ENCODE assay signal across 31 cellular contexts in genomic region chr18:59736061-59736460, GRCh38. TPM values are rescaled to one million over a fixed set of nuclear protein-coding genes. Genes with fewer than 3 reads are reported as not detected.
"Had no signal": no experiment of that assay in that cellular context is flagged by ENCODE, and none has a peak within 500 bp of the region (broad histone marks: within the 10 kb centered on the region; RNA-seq: fewer than 3 reads in every experiment).

No MANE protein-coding gene starts in this region.

- DNase-seq: activated CD4-positive, alpha-beta T cell treated with anti-CD3 and anti-CD28 coated beads for 36 hours; activated CD4-positive, alpha-beta T cell treated with anti-CD3 and anti-CD28 coated beads, Interleukin-2, amount 10 ng/mL, durations not matched to agents 7 days and 5 days; activated CD4-positive, alpha-beta T cell treated with anti-CD3 and anti-CD28 coated beads, Interleukin-2, amount 50 U/mL, for 48 hours; activated CD8-positive, alpha-beta T cell treated with anti-CD3 and anti-CD28 coated beads, Interleukin-2, amount 10 ng/mL, durations not matched to agents 7 days and 5 days; activated gamma-delta T cell; activated naive CD4-positive, alpha-beta T cell treated with Interleukin-2 at 50 U/mL for 16 hours; activated naive CD8-positive, alpha-beta T cell treated with anti-CD3 and anti-CD28 coated beads, Interleukin-2, amount 10 ng/mL, durations not matched to agents 7 days and 5 days; activated T-cell treated with anti-CD3 and anti-CD28 coated beads, Interleukin-2, amount 50 U/mL, for 24 hours; amygdala; body of pancreas; NCI-H1105; NCI-H1417 treated with DMSO at 0.1 percent for 48 hours; NCI-H187 treated with DMSO at 0.1 percent for 48 hours; NCI-H2081; NCI-H2171 treated with DMSO at 0.1 percent for 48 hours; NCI-H2227 treated with DMSO at 0.1 percent for 48 hours; NCI-H446; NCI-H510A treated with DMSO at 0.1 percent for 48 hours; NCI-H526 treated with DMSO at 0.1 percent for 48 hours; NCI-H82; Peyer's patch; SIG-M5 had no signal

- H3K36me3 ChIP-seq: ascending aorta, breast epithelium, Peyer's patch had no signal

- H3K4me1 Mint-ChIP-seq: activated CD4-positive, alpha-beta T cell treated with anti-CD3 and anti-CD28 coated beads for 36 hours; activated CD4-positive, alpha-beta T cell treated with anti-CD3 and anti-CD28 coated beads, Interleukin-2, amount 10 ng/mL, durations not matched to agents 7 days and 5 days; activated naive CD4-positive, alpha-beta T cell treated with anti-CD3 and anti-CD28 coated beads, Interleukin-2, amount 50 U/mL, for 24 hours; activated naive CD8-positive, alpha-beta T cell treated with anti-CD3 and anti-CD28 coated beads, Interleukin-2, amount 10 ng/mL, durations not matched to agents 7 days and 5 days; WTC11 had no signal

- H3K9me3 Mint-ChIP-seq: activated CD4-positive, alpha-beta T cell treated with anti-CD3 and anti-CD28 coated beads, Interleukin-2, amount 10 ng/mL, durations not matched to agents 7 days and 5 days; activated naive CD8-positive, alpha-beta T cell treated with anti-CD3 and anti-CD28 coated beads, Interleukin-2, amount 10 ng/mL, durations not matched to agents 7 days and 5 days; activated T-cell treated with anti-CD3 and anti-CD28 coated beads, Interleukin-2, amount 50 U/mL, for 24 hours; activated T-helper 2 cell treated with anti-CD3 and anti-CD28 coated beads, Interferon-gamma antibody, Interleukin-2, Interleukin-4, amounts not matched to agents 10 μg/mL and 5 μg/mL and 100 μg/mL, durations not matched to agents 14 hours and 24 hours and 36 hours; T-helper 1 cell treated with Interleukin-12 subunit alpha and Interleukin-12 subunit beta and Interleukin-4 antibody, amounts not matched to agents 30 μg/mL and 1 μg/mL, for 36 hours; T-helper 2 cell treated with Interferon-gamma antibody and Interleukin-4, amounts not matched to agents 5 μg/mL and 100 μg/mL, for 36 hours had no signal

- H3K9me3 ChIP-seq: body of pancreas, Peyer's patch had no signal

- H3K27ac Mint-ChIP-seq: activated CD4-positive, alpha-beta T cell treated with anti-CD3 and anti-CD28 coated beads for 36 hours; activated CD4-positive, alpha-beta T cell treated with anti-CD3 and anti-CD28 coated beads, Interleukin-2, amount 10 ng/mL, durations not matched to agents 7 days and 5 days; activated CD8-positive, alpha-beta T cell treated with anti-CD3 and anti-CD28 coated beads, Interleukin-2, amount 10 ng/mL, durations not matched to agents 7 days and 5 days; activated naive CD4-positive, alpha-beta T cell treated with anti-CD3 and anti-CD28 coated beads, Interleukin-2, amount 50 U/mL, for 24 hours; activated naive CD8-positive, alpha-beta T cell treated with anti-CD3 and anti-CD28 coated beads, Interleukin-2, amount 10 ng/mL, durations not matched to agents 7 days and 5 days; activated T-cell treated with anti-CD3 and anti-CD28 coated beads, Interleukin-2, amount 50 U/mL, for 24 hours; activated T-helper 2 cell treated with anti-CD3 and anti-CD28 coated beads, Interferon-gamma antibody, Interleukin-2, Interleukin-4, amounts not matched to agents 10 μg/mL and 5 μg/mL and 100 μg/mL, durations not matched to agents 14 hours and 24 hours and 36 hours; T-helper 1 cell treated with Interleukin-12 subunit alpha and Interleukin-12 subunit beta and Interleukin-4 antibody, amounts not matched to agents 30 μg/mL and 1 μg/mL, for 36 hours; T-helper 2 cell treated with Interferon-gamma antibody and Interleukin-4, amounts not matched to agents 5 μg/mL and 100 μg/mL, for 36 hours; WTC11 had no signal

- H3K4me1 ChIP-seq: ascending aorta, body of pancreas, breast epithelium, Peyer's patch had no signal

- H3K36me3 Mint-ChIP-seq: activated naive CD4-positive, alpha-beta T cell treated with anti-CD3 and anti-CD28 coated beads, Interleukin-2, amount 50 U/mL, for 24 hours; activated naive CD8-positive, alpha-beta T cell treated with anti-CD3 and anti-CD28 coated beads, Interleukin-2, amount 10 ng/mL, durations not matched to agents 7 days and 5 days had no signal

- H3K27me3 Mint-ChIP-seq: activated CD4-positive, alpha-beta T cell treated with anti-CD3 and anti-CD28 coated beads, Interleukin-2, amount 10 ng/mL, durations not matched to agents 7 days and 5 days; activated naive CD4-positive, alpha-beta T cell treated with anti-CD3 and anti-CD28 coated beads, Interleukin-2, amount 50 U/mL, for 24 hours; activated naive CD8-positive, alpha-beta T cell treated with anti-CD3 and anti-CD28 coated beads, Interleukin-2, amount 10 ng/mL, durations not matched to agents 7 days and 5 days had no signal

- H3K27me3 ChIP-seq: ascending aorta, body of pancreas, breast epithelium, Peyer's patch had no signal

- H3K27ac ChIP-seq: ascending aorta, body of pancreas, breast epithelium, Peyer's patch, RWPE1 had no signal

- ATAC-seq: activated CD4-positive, alpha-beta T cell treated with anti-CD3 and anti-CD28 coated beads for 36 hours; activated CD4-positive, CD25-positive, alpha-beta regulatory T cell treated with anti-CD3 and anti-CD28 coated beads, Interleukin-2, amount 50 U/mL, for 24 hours; activated CD8-positive, alpha-beta T cell treated with anti-CD3 and anti-CD28 coated beads, Interleukin-2, amount 10 ng/mL, durations not matched to agents 7 days and 5 days; body of pancreas; WTC11 had no signal

- H3K4me3 Mint-ChIP-seq: activated CD4-positive, alpha-beta T cell treated with anti-CD3 and anti-CD28 coated beads for 36 hours; activated CD4-positive, alpha-beta T cell treated with anti-CD3 and anti-CD28 coated beads, Interleukin-2, amount 10 ng/mL, durations not matched to agents 7 days and 5 days; activated CD8-positive, alpha-beta T cell treated with anti-CD3 and anti-CD28 coated beads, Interleukin-2, amount 10 ng/mL, durations not matched to agents 7 days and 5 days; activated naive CD4-positive, alpha-beta T cell treated with anti-CD3 and anti-CD28 coated beads, Interleukin-2, amount 50 U/mL, for 24 hours; activated naive CD8-positive, alpha-beta T cell treated with anti-CD3 and anti-CD28 coated beads, Interleukin-2, amount 10 ng/mL, durations not matched to agents 7 days and 5 days; activated T-cell treated with anti-CD3 and anti-CD28 coated beads, Interleukin-2, amount 50 U/mL, for 24 hours; T-helper 1 cell treated with Interleukin-12 subunit alpha and Interleukin-12 subunit beta and Interleukin-4 antibody, amounts not matched to agents 30 μg/mL and 1 μg/mL, for 36 hours; T-helper 2 cell treated with Interferon-gamma antibody and Interleukin-4, amounts not matched to agents 5 μg/mL and 100 μg/mL, for 36 hours; WTC11 had no signal

- H3K4me3 ChIP-seq: ascending aorta, body of pancreas, breast epithelium, Peyer's patch had no signal

RNA-seq across cellular contexts. Expression of gene CCBE1, which starts 38.8 kb away (rescaled TPM):
- total RNA-seq: activated CD4-positive, alpha-beta T cell treated with anti-CD3 and anti-CD28 coated beads, Interleukin-2, amount 10 ng/mL, durations not matched to agents 7 days and 5 days; activated CD8-positive, alpha-beta T cell treated with anti-CD3 and anti-CD28 coated beads, Interleukin-2, amount 10 ng/mL, durations not matched to agents 7 days and 5 days; activated naive CD8-positive, alpha-beta T cell treated with anti-CD3 and anti-CD28 coated beads, Interleukin-2, amount 10 ng/mL, durations not matched to agents 7 days and 5 days; activated T-helper 2 cell treated with anti-CD3 and anti-CD28 coated beads, Interferon-gamma antibody, Interleukin-2, Interleukin-4, amounts not matched to agents 10 μg/mL and 5 μg/mL and 100 μg/mL, durations not matched to agents 14 hours and 24 hours and 36 hours had no signal
